8 cellular contexts compared by ENCODE assay signal in genomic region chr10:74078037-74078436, GRCh38.
DNase-seq lines count a peak whose midpoint lies in the region; ATAC-seq lines count a peak whose summit lies in the region.

No MANE protein-coding gene starts in this region.

- 60% methylated on average over 1 of the region's 1 CpG for WGBS in right cardiac atrium

- ATAC-seq in GM18909 (IDR thresholded peaks at IDR 0.05; ENCODE audit: poor library complexity, unreplicated experiment) (peak; percentile 73), right cardiac atrium (no peak), HG02798 (IDR thresholded peaks at IDR 0.05; ENCODE audit: poor library complexity, unreplicated experiment) (no peak)

- intact Hi-C loops in right cardiac atrium (cut with DNase I) (no loop called here), posterior vena cava (cut with DNase I) (loop anchor here (2.0 to 10.0 kb wide), 3 partner anchors 53 to 191 kb away; no protein-coding TSS in a partner anchor)

- no peak overlapping the region for H3K4me3 ChIP-seq in right cardiac atrium (ENCODE audit: low read length)

- H3K9me3 ChIP-seq in right cardiac atrium (ENCODE audit: control insufficient read depth, low read length) = no peaks in the 10 kb centered on the region

- DNase-seq in Kasumi-1 (lab: John Stamatoyannopoulos, UW) (peak; percentile 75 to 79), right cardiac atrium (no peak), posterior vena cava (ENCODE audit: low spot score) (no peak), ecto neural progenitor cell (ENCODE audit: low spot score) (no peak)
- peak; percentile 33 for DNase-seq in activated gamma-delta T cell treated with anti-CD3 and anti-CD28 coated beads, Interleukin-2, amount 50 U/mL, for 16 hours (ENCODE audit: low read depth)
- peak; percentile 30 to 42 for DNase-seq in stimulated activated CD4-positive, alpha-beta T cell treated with anti-CD3 and anti-CD28 coated beads, Interleukin-15, amount 100 ng/mL, for 48 hours (ENCODE audit: low read depth in 2 of 2)

- no peak overlapping the region for H3K27ac ChIP-seq in right cardiac atrium (ENCODE audit: low read length)

- H3K27me3 ChIP-seq in right cardiac atrium (ENCODE audit: control insufficient read depth, insufficient read depth) = no peaks in the 10 kb centered on the region

- peaks cover 1% of the 10 kb centered on the region for H3K4me1 ChIP-seq in right cardiac atrium (ENCODE audit: control insufficient read depth, insufficient read depth, low read length)

Comparison
In these comparisons a context has a peak if more than half of its experiments do, and no peak if none do; other contexts are left out.
1. DNase-seq: peak in Kasumi-1 (2 of 2), activated gamma-delta T cell treated with anti-CD3 and anti-CD28 coated beads, Interleukin-2, amount 50 U/mL, for 16 hours (single experiment) and stimulated activated CD4-positive, alpha-beta T cell treated with anti-CD3 and anti-CD28 coated beads, Interleukin-15, amount 100 ng/mL, for 48 hours (2 of 2); none in right cardiac atrium (0 of 3), posterior vena cava (single experiment) and ecto neural progenitor cell (single experiment).
2. intact Hi-C loops: an anchor here in posterior vena cava (2.0 to 10.0 kb wide); none called in right cardiac atrium.